Comparison of ENCODE assay signal across 22 cellular contexts in genomic region chr12:29901585-29901984, GRCh38.
A peak's percentile ranks its signal among the peaks of the same experiment; 100 is the strongest.
DNase-seq lines count a peak whose midpoint lies in the region; ATAC-seq and TF ChIP-seq lines count a peak whose summit lies in the region.
"Had no signal": no experiment of that assay in that cellular context is flagged by ENCODE, and none has a peak within 500 bp of the region (broad histone marks: within the 10 kb centered on the region; RNA-seq: fewer than 3 reads in every experiment).

No MANE protein-coding gene starts in this region.

- DNase-seq in NCI-H82 (lab: John Stamatoyannopoulos, UW): peak; percentile 67
- peak; percentile 8 to 38 for DNase-seq in T47D (ENCODE audit: low read depth in 1 of 2, low spot score in 1 of 2)
- DNase-seq in iPS-NIHi7 (ENCODE audit: extremely low spot score): peak; percentile 72
- DNase-seq in T-helper 9 cell: no peak
- DNase-seq in putamen (ENCODE audit: low spot score): no peak
- DNase-seq: activated CD4-positive, CD25-positive, alpha-beta regulatory T cell; adrenal gland; effector memory CD4-positive, alpha-beta T cell; heart left ventricle; mesenchymal stem cell; natural killer cell; NCI-H1417 treated with DMSO at 0.1 percent for 48 hours; NCI-H2227 treated with DMSO at 0.1 percent for 48 hours; psoas muscle; Right ventricle myocardium superior; stimulated activated CD4-positive, alpha-beta T cell treated with anti-CD3 and anti-CD28 coated beads, Interleukin-4, amount 100 ng/mL, for 4 hours; substantia nigra; T-helper 1 cell; uterus had no signal

- TF ChIP-seq CTCF in GM12873 (IDR thresholded peaks at IDR 0.05; ENCODE audit: insufficient read depth, low read depth, low read length, missing control alignments): peak; percentile 2

- in situ Hi-C loops in T47D (cut with HindIII; ENCODE audit: low pct_unique_long_range_greater_than_20kb, low sequenced_read_pairs): no loop called here

- no peak for ATAC-seq in HG03457 (IDR thresholded peaks at IDR 0.05; ENCODE audit: unreplicated experiment)
- no peak for ATAC-seq in HG02870 (IDR thresholded peaks at IDR 0.05; ENCODE audit: unreplicated experiment)
- ATAC-seq: heart left ventricle, natural killer cell, psoas muscle had no signal

Comparison
In these comparisons a context has a peak if more than half of its experiments do, and no peak if none do; other contexts are left out.
1. DNase-seq: peak in NCI-H82 (single experiment), T47D (2 of 2) and iPS-NIHi7 (single experiment); none in T-helper 9 cell (single experiment) and putamen (single experiment).